Comparison of ENCODE assay signal across 14 cellular contexts in genomic region chr1:116852910-116853309, GRCh38. TPM values are rescaled to one million over a fixed set of nuclear protein-coding genes. Genes with fewer than 3 reads are reported as not detected.
A peak's percentile ranks its signal among the peaks of the same experiment; 100 is the strongest.
DNase-seq lines count a peak whose midpoint lies in the region; ATAC-seq, FAIRE-seq and TF ChIP-seq lines count a peak whose summit lies in the region.
"Had no signal": no experiment of that assay in that cellular context is flagged by ENCODE, and none has a peak within 500 bp of the region (broad histone marks: within the 10 kb centered on the region; RNA-seq: fewer than 3 reads in every experiment).

No MANE protein-coding gene starts in this region.

- CTCF ChIA-PET in CD8-positive, alpha-beta T cell (lab: Charles Lee), result interaction anchor here (1.2 to 2.9 kb wide), 4 partner anchors 11 to 203 kb away, joined by 3 to 19 read pairs (median 12); no protein-coding TSS in a partner anchor

- 37% methylated on average over 2 of the region's 3 CpGs for WGBS in HUES64

- DNase-seq in CD8-positive, alpha-beta T cell, result no peak
- DNase-seq in left kidney (ENCODE audit: low read depth, low spot score) (peak; percentile 45), kidney (no peak), tibial artery (no peak), midbrain (lab: John Stamatoyannopoulos, UW) (no peak)
- DNase-seq: activated CD4-positive, CD25-positive, alpha-beta regulatory T cell; activated T-cell treated with anti-CD3 and anti-CD28 coated beads, Interleukin-2, amount 50 U/mL, for 48 hours; GDM1; natural killer cell; NCI-H1048 had no signal

- intact Hi-C loops in CD8-positive, alpha-beta T cell (cut with DNase I, micrococcal nuclease), result loop anchor here in 1 of 2 experiments (1.0 kb wide), 1 partner anchor 202 kb away; no protein-coding TSS in a partner anchor
- intact Hi-C loops in kidney (cut with DNase I) (no loop called here), tibial artery (cut with DNase I; ENCODE audit: low total_unique reads) (no loop called here)

- H3K27me3 Mint-ChIP-seq in CD8-positive, alpha-beta T cell (ENCODE audit: low read depth), result no peaks in the 10 kb centered on the region
- H3K27me3 Mint-ChIP-seq in brain, result no peaks in the 10 kb centered on the region

- FAIRE-seq in kidney (lab: Jason Lieb, UNC), result no peak

- H3K9me3 ChIP-seq in CD8-positive, alpha-beta T cell (ENCODE audit: low read length), result no peaks in the 10 kb centered on the region
- H3K9me3 ChIP-seq in HUES64 (ENCODE audit: insufficient read depth, low read depth, low read length) (no peaks in the 10 kb centered on the region), kidney (ENCODE audit: control insufficient read depth in 1 of 2, low read length in 2 of 2) (no peaks in the 10 kb centered on the region), tibial artery (no peaks in the 10 kb centered on the region)
- H3K9me3 ChIP-seq: BLaER1 had no signal

- H3K9ac ChIP-seq in HUES64 (ENCODE audit: low read depth, low read length) (peak overlapping the region; percentile 27; the same call in 1 of the 2 replicates), kidney (ENCODE audit: low read length in 2 of 2) (no peak overlapping the region)
- H3K9ac ChIP-seq: BLaER1 had no signal

- H3K36me3 ChIP-seq in CD8-positive, alpha-beta T cell (ENCODE audit: insufficient read depth, low read length), result no peaks in the 10 kb centered on the region
- H3K36me3 ChIP-seq in HUES64 (ENCODE audit: insufficient read depth, low read length), result no peaks in the 10 kb centered on the region
- no peaks in the 10 kb centered on the region for H3K36me3 ChIP-seq in kidney (ENCODE audit: control insufficient read depth in 1 of 2, insufficient read depth in 2 of 2, low read length in 2 of 2)
- H3K36me3 ChIP-seq in tibial artery, result no peaks in the 10 kb centered on the region
- H3K36me3 ChIP-seq: BLaER1 had no signal

- H3K4me3 ChIP-seq in CD8-positive, alpha-beta T cell (ENCODE audit: low read depth, low read length), result no peak overlapping the region
- H3K4me3 ChIP-seq in HUES64 (ENCODE audit: low read length) (no peak overlapping the region), kidney (ENCODE audit: low read length in 2 of 2) (no peak overlapping the region), tibial artery (no peak overlapping the region)
- H3K4me3 ChIP-seq: BLaER1 had no signal

- no peak overlapping the region for H3K27ac ChIP-seq in CD8-positive, alpha-beta T cell (ENCODE audit: low read depth, low read length)
- H3K27ac ChIP-seq in HUES64 (ENCODE audit: low read depth, low read length), result peak overlapping the region; percentile 66
- no peak overlapping the region for H3K27ac ChIP-seq in kidney (ENCODE audit: low read depth in 2 of 2, low read length in 2 of 2)
- no peak overlapping the region for H3K27ac ChIP-seq in tibial artery
- H3K27ac ChIP-seq: BLaER1 had no signal

- POLR2A ChIA-PET in CD8-positive, alpha-beta T cell (lab: Charles Lee), result interaction anchor here (1.6 kb wide), 1 partner anchor 25 kb away, joined by 3 read pairs; no protein-coding TSS in a partner anchor

- H3K4me1 ChIP-seq in CD8-positive, alpha-beta T cell (ENCODE audit: insufficient read depth, low read length), result no peaks in the 10 kb centered on the region
- peaks cover 50% of the 10 kb centered on the region for H3K4me1 ChIP-seq in HUES64 (ENCODE audit: insufficient read depth, low read length)
- H3K4me1 ChIP-seq in kidney (ENCODE audit: control insufficient read depth in 1 of 2, insufficient read depth in 1 of 2, low read depth in 1 of 2, low read length in 2 of 2), result no peaks in the 10 kb centered on the region
- H3K4me1 ChIP-seq in tibial artery, result peaks cover 0 to 18% (median 13%) of the 10 kb centered on the region in 4 donors

- no peak for TF ChIP-seq CTCF in CD8-positive, alpha-beta T cell (IDR thresholded peaks at IDR 0.05)
- no peak for TF ChIP-seq CTCF in brain (conservative IDR thresholded peaks at IDR 0.05)
- no peak for TF ChIP-seq CTCF in kidney (IDR thresholded peaks at IDR 0.05; ENCODE audit: borderline replicate concordance, extremely low read depth, insufficient read depth)
- no peak for TF ChIP-seq CTCF in tibial artery (IDR thresholded peaks at IDR 0.05)

- H3K9me3 Mint-ChIP-seq in CD8-positive, alpha-beta T cell, result no peaks in the 10 kb centered on the region
- H3K9me3 Mint-ChIP-seq in brain, result peaks cover 0 to 4% (median 0%) of the 10 kb centered on the region in 5 experiments
- H3K9me3 Mint-ChIP-seq: natural killer cell had no signal

- H3K4me1 Mint-ChIP-seq in CD8-positive, alpha-beta T cell (ENCODE audit: low read depth), result peaks cover 9% of the 10 kb centered on the region
- H3K4me1 Mint-ChIP-seq in brain, result peaks cover 66% of the 10 kb centered on the region

- H3K36me3 Mint-ChIP-seq in CD8-positive, alpha-beta T cell, result no peaks in the 10 kb centered on the region
- no peaks in the 10 kb centered on the region for H3K36me3 Mint-ChIP-seq in brain
- H3K36me3 Mint-ChIP-seq: natural killer cell had no signal

- H3K27ac Mint-ChIP-seq in CD8-positive, alpha-beta T cell, result peak overlapping the region; percentile 12
- H3K27ac Mint-ChIP-seq in brain, result peak overlapping the region in 4 of 5 experiments; percentile 41 to 97 (median 94)
- H3K27ac Mint-ChIP-seq: natural killer cell had no signal

- no peak overlapping the region for H3K4me3 Mint-ChIP-seq in CD8-positive, alpha-beta T cell
- peak overlapping the region in 1 of 5 experiments; percentile 51 for H3K4me3 Mint-ChIP-seq in brain
- H3K4me3 Mint-ChIP-seq: natural killer cell had no signal

- no peaks in the 10 kb centered on the region for H3K27me3 ChIP-seq in CD8-positive, alpha-beta T cell (ENCODE audit: insufficient read depth, low read length)
- H3K27me3 ChIP-seq in HUES64 (ENCODE audit: insufficient read depth, low read length) (no peaks in the 10 kb centered on the region), tibial artery (no peaks in the 10 kb centered on the region)
- H3K27me3 ChIP-seq: BLaER1 had no signal

- no peak for ATAC-seq in CD8-positive, alpha-beta T cell
- ATAC-seq in GM21360 (IDR thresholded peaks at IDR 0.05; ENCODE audit: unreplicated experiment), result no peak
- ATAC-seq: natural killer cell had no signal

RNA-seq across cellular contexts. Expression of gene PTGFRN, which starts 56.8 kb away (rescaled TPM):
- total RNA-seq in CD8-positive, alpha-beta T cell, result under 1 TPM; 0.08 to 0.41 TPM
- 19.0 TPM for polyA plus RNA-seq in HUES64 (2013, experiment 1 of 2)
- 26.6 TPM for polyA plus RNA-seq in HUES64 (2013, experiment 2 of 2)
- polyA plus RNA-seq in brain (ENCODE audit: insufficient read depth, low read depth, low replicate concordance) (8.7 TPM), kidney (ENCODE audit: insufficient read depth, low read depth, low replicate concordance) (16.4 TPM)
- 44.8 TPM for total RNA-seq in kidney

Comparison
In these comparisons a context has a peak if more than half of its experiments do, and no peak if none do; other contexts are left out.
1. RNA of gene PTGFRN, which starts 56.8 kb away (total RNA-seq): 44.8 TPM in kidney (single experiment); 0.08 to 0.41 TPM in CD8-positive, alpha-beta T cell; every median in the first group is over 10 times any median in the second.